2 cellular contexts compared by ENCODE assay signal in the genomic region with DNA sequence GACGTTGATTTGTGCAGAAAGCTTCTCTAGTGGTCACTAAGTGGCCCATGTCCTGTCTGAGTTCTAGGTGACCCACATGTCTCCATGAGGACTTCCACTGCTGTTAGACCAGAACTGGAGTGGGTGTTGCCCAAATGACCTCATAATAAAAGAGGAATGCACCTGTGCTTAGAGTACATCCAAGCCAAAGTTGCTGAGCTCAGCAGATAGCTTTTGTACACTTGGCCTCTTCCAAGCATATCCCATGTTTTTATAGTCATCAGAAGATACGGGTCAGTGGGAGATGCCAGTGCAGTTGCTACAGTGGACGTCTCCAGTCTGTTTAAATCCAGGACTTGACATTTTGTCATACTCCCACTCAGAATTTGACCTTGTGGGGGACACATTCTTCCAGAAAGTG.
TF ChIP-seq lines count a peak whose summit lies in the region.

No MANE protein-coding gene starts in this region.

TF ChIP-seq in A549, 52 proteins besides CTCF, POLR2A, EP300 and RAD21:
- peak; percentile 84 for TF ChIP-seq MAFK (IDR thresholded peaks at IDR 0.05; ENCODE audit: partially characterized antibody)
- TF ChIP-seq HDAC2 (IDR thresholded peaks at IDR 0.05): no peak
- TF ChIP-seq MYC (IDR thresholded peaks at IDR 0.05; ENCODE audit: borderline replicate concordance, low read length): no peak

TF ChIP-seq in IMR-90, 13 proteins besides CTCF, POLR2A, EP300 and RAD21:
- TF ChIP-seq NFE2L2 (IDR thresholded peaks at IDR 0.05; ENCODE audit: low read depth, low read length) (no peak), BHLHE40 (IDR thresholded peaks at IDR 0.05; ENCODE audit: low read depth, low read length) (no peak), MAFK (IDR thresholded peaks at IDR 0.05; ENCODE audit: low read depth, low read length) (peak; percentile 91), RFX5 (IDR thresholded peaks at IDR 0.05; ENCODE audit: low read depth, low read length) (no peak), CHD1 (IDR thresholded peaks at IDR 0.05; ENCODE audit: low read depth, low read length) (no peak)
- TF ChIP-seq, protein P1, sequence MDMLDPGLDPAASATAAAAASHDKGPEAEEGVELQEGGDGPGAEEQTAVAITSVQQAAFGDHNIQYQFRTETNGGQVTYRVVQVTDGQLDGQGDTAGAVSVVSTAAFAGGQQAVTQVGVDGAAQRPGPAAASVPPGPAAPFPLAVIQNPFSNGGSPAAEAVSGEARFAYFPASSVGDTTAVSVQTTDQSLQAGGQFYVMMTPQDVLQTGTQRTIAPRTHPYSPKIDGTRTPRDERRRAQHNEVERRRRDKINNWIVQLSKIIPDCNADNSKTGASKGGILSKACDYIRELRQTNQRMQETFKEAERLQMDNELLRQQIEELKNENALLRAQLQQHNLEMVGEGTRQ (IDR thresholded peaks at IDR 0.05; ENCODE audit: low read depth, low read length): no peak
